In genomic region chr6:41942882-41943281, GRCh38 we compare ENCODE assay signal across 5 cellular contexts. TPM values are rescaled to one million over a fixed set of nuclear protein-coding genes. Genes with fewer than 3 reads are reported as not detected.
A peak's percentile ranks its signal among the peaks of the same experiment; 100 is the strongest.
DNase-seq lines count a peak whose midpoint lies in the region; ATAC-seq and TF ChIP-seq lines count a peak whose summit lies in the region.
"Not testable (repeated sequence)": the region's sequence is repeated elsewhere in the genome, so short reads cannot be mapped to it uniquely, and the experiment has no call there.

No MANE protein-coding gene starts in this region.

- not testable (repeated sequence) for H3K27me3 ChIP-seq in Caco-2 (replicated peaks; ENCODE audit: control insufficient read depth, insufficient read depth, low read length)

- not testable (repeated sequence) for H3K36me3 ChIP-seq in Caco-2 (ENCODE audit: control insufficient read depth, insufficient read depth, low read length)

- ATAC-seq in activated CD8-positive, alpha-beta memory T cell treated with anti-CD3 and anti-CD28 coated beads, Interleukin-2, amount 10 ng/mL, durations not matched to agents 7 days and 5 days; naive thymus-derived CD8-positive, alpha-beta T cell: not testable (repeated sequence)

- BruUV-seq in Caco-2 (replicated peaks; lab: Mats Ljungman, UMichigan); MCF 10A (replicated peaks; lab: Mats Ljungman, UMichigan): not testable (repeated sequence)

- DNase-seq in Caco-2; RWPE1 (ENCODE audit: low spot score); activated CD8-positive, alpha-beta memory T cell treated with anti-CD3 and anti-CD28 coated beads, Interleukin-2, amount 10 ng/mL, durations not matched to agents 7 days and 5 days; MCF 10A (ENCODE audit: unreplicated experiment); naive thymus-derived CD8-positive, alpha-beta T cell: not testable (repeated sequence)

- H3K4me1 Mint-ChIP-seq in Caco-2 (ENCODE audit: low read depth, unreplicated experiment) (peaks cover 17% of the 10 kb centered on the region), MCF 10A (ENCODE audit: insufficient read depth, unreplicated experiment) (peaks cover 21% of the 10 kb centered on the region)
- H3K4me1 Mint-ChIP-seq in activated CD8-positive, alpha-beta memory T cell treated with anti-CD3 and anti-CD28 coated beads, Interleukin-2, amount 10 ng/mL, durations not matched to agents 7 days and 5 days = peaks cover 48% of the 10 kb centered on the region
- H3K4me1 Mint-ChIP-seq in naive thymus-derived CD8-positive, alpha-beta T cell = peaks cover 41 to 75% (median 71%) of the 10 kb centered on the region in 4 donors

- H3K36me3 Mint-ChIP-seq in Caco-2 (ENCODE audit: insufficient read depth, unreplicated experiment) (peaks cover 11% of the 10 kb centered on the region), MCF 10A (ENCODE audit: insufficient read depth, unreplicated experiment) (peaks cover 45% of the 10 kb centered on the region)
- H3K36me3 Mint-ChIP-seq in activated CD8-positive, alpha-beta memory T cell treated with anti-CD3 and anti-CD28 coated beads, Interleukin-2, amount 10 ng/mL, durations not matched to agents 7 days and 5 days = peaks cover 30% of the 10 kb centered on the region
- peaks cover 0 to 19% (median 0%) of the 10 kb centered on the region in 3 donors for H3K36me3 Mint-ChIP-seq in naive thymus-derived CD8-positive, alpha-beta T cell

- CTCF ChIA-PET in Caco-2 (lab: Charles Lee) (interaction anchor here (0.6 to 1.3 kb wide), 3 partner anchors 22 to 142 kb away, joined by 3 to 7 read pairs (median 4); partner anchors contain the start of gene MED20), RWPE1 (lab: Yijun Ruan, JAX) (interaction anchor here (1.5 kb wide), 1 partner anchor 101 kb away, joined by 6 read pairs; no protein-coding TSS in a partner anchor), MCF 10A (lab: Yijun Ruan, JAX) (interaction anchor here (0.7 to 10.1 kb wide), 4 partner anchors 22 to 104 kb away, joined by 3 to 117 read pairs (median 7); partner anchors contain the start of genes BYSL, MED20 and TAF8)
- CTCF ChIA-PET in activated CD8-positive, alpha-beta memory T cell treated with anti-CD3 and anti-CD28 coated beads, Interleukin-2, amount 10 ng/mL, durations not matched to agents 7 days and 5 days (lab: Charles Lee) = interaction anchor here (1.0 to 19.6 kb wide), 9 partner anchors 11 to 157 kb away, joined by 3 to 420 read pairs (median 4); partner anchors contain the start of genes BYSL, MED20, TAF8 and TOMM6

- intact Hi-C loops in Caco-2 (cut with micrococcal nuclease; ENCODE audit: unreplicated experiment); MCF 10A (cut with micrococcal nuclease): not testable (repeated sequence)

- not testable (repeated sequence) for H3K4me3 ChIP-seq in Caco-2 (ENCODE audit: low read depth, low read length)

- TF ChIP-seq CTCF in Caco-2 (IDR thresholded peaks at IDR 0.05; ENCODE audit: insufficient read depth in 1 of 2, low read depth in 1 of 2, low read length in 1 of 2, severe bottlenecking in 1 of 2, unreplicated experiment in 1 of 2); RWPE1 (conservative IDR thresholded peaks at IDR 0.05; ENCODE audit: low read depth); MCF 10A (IDR thresholded peaks at IDR 0.05; ENCODE audit: unreplicated experiment): not testable (repeated sequence)

- peaks cover 17% of the 10 kb centered on the region for H3K4me1 ChIP-seq in Caco-2

- not testable (repeated sequence) for H3K27ac Mint-ChIP-seq in Caco-2 (ENCODE audit: unreplicated experiment); MCF 10A (ENCODE audit: low read depth, unreplicated experiment)
- peak overlapping the region; percentile 89 for H3K27ac Mint-ChIP-seq in activated CD8-positive, alpha-beta memory T cell treated with anti-CD3 and anti-CD28 coated beads, Interleukin-2, amount 10 ng/mL, durations not matched to agents 7 days and 5 days
- peak overlapping the region in 7 of 10 donors; percentile 8 to 95 (median 89) for H3K27ac Mint-ChIP-seq in naive thymus-derived CD8-positive, alpha-beta T cell

- not testable (repeated sequence) for H3K9me3 Mint-ChIP-seq in Caco-2 (ENCODE audit: unreplicated experiment); activated CD8-positive, alpha-beta memory T cell treated with anti-CD3 and anti-CD28 coated beads, Interleukin-2, amount 10 ng/mL, durations not matched to agents 7 days and 5 days (ENCODE audit: low read depth); MCF 10A (ENCODE audit: unreplicated experiment); naive thymus-derived CD8-positive, alpha-beta T cell

- H3K4me3 Mint-ChIP-seq in Caco-2 (ENCODE audit: unreplicated experiment) (peak overlapping the region; percentile 80), MCF 10A (ENCODE audit: unreplicated experiment) (peak overlapping the region; percentile 85)
- peak overlapping the region; percentile 86 for H3K4me3 Mint-ChIP-seq in activated CD8-positive, alpha-beta memory T cell treated with anti-CD3 and anti-CD28 coated beads, Interleukin-2, amount 10 ng/mL, durations not matched to agents 7 days and 5 days
- peak overlapping the region in 5 of 10 donors; percentile 45 to 95 (median 88) for H3K4me3 Mint-ChIP-seq in naive thymus-derived CD8-positive, alpha-beta T cell

- H3K27ac ChIP-seq in RWPE1 = peak overlapping the region; percentile 83

- POLR2A ChIA-PET in Caco-2 (lab: Charles Lee) = not testable (repeated sequence)
- POLR2A ChIA-PET in RWPE1 (lab: Yijun Ruan, JAX; ENCODE audit: low non-redundant PET) (interaction anchor here (0.6 kb wide), 1 partner anchor 63 kb away, joined by 3 read pairs; no protein-coding TSS in a partner anchor), MCF 10A (lab: Yijun Ruan, JAX) (interaction anchor here (0.8 to 14.4 kb wide), 6 partner anchors 20 to 155 kb away, joined by 4 to 157 read pairs (median 8); partner anchors contain the start of genes BYSL, MED20, TAF8 and TOMM6)
- POLR2A ChIA-PET in naive thymus-derived CD8-positive, alpha-beta T cell (lab: Charles Lee) = interaction anchor here (0.6 to 12.5 kb wide), 6 partner anchors 21 to 1265 kb away, joined by 5 to 233 read pairs (median 6); partner anchors contain the start of genes BYSL, MED20 and TAF8

- not testable (repeated sequence) for H3K27me3 Mint-ChIP-seq in Caco-2 (ENCODE audit: insufficient read depth, unreplicated experiment); activated CD8-positive, alpha-beta memory T cell treated with anti-CD3 and anti-CD28 coated beads, Interleukin-2, amount 10 ng/mL, durations not matched to agents 7 days and 5 days; MCF 10A (ENCODE audit: insufficient read depth, unreplicated experiment); naive thymus-derived CD8-positive, alpha-beta T cell

- not testable (repeated sequence) for H3K9me3 ChIP-seq in Caco-2

RNA-seq across cellular contexts. Expression of gene CCND3, which starts 1.3 kb away (rescaled TPM):
- total RNA-seq in Caco-2 (2022) = 24.7 and 26.9 TPM in 2 replicates
- total RNA-seq in activated CD8-positive, alpha-beta memory T cell treated with anti-CD3 and anti-CD28 coated beads, Interleukin-2, amount 10 ng/mL, durations not matched to agents 7 days and 5 days = 100 to 1,000 TPM; 333 to 502 TPM
- total RNA-seq in MCF 10A (2022) = 52.5 and 75.8 TPM in 2 replicates
- total RNA-seq in naive thymus-derived CD8-positive, alpha-beta T cell = 100 to 1,000 TPM; 282 to 291 TPM
- 100 to 1,000 TPM; 519 to 765 (median 628) TPM for polyA plus RNA-seq in naive thymus-derived CD8-positive, alpha-beta T cell

RNA-seq across cellular contexts. Expression of gene BYSL, which starts 21.6 kb away (rescaled TPM):
- total RNA-seq in Caco-2 (2022) = 42.6 and 45.9 TPM in 2 replicates
- total RNA-seq in activated CD8-positive, alpha-beta memory T cell treated with anti-CD3 and anti-CD28 coated beads, Interleukin-2, amount 10 ng/mL, durations not matched to agents 7 days and 5 days = 10 to 100 TPM; 33.1 to 48.5 TPM
- 45.0 and 58.0 TPM in 2 replicates for total RNA-seq in MCF 10A (2022)
- 1 to 10 TPM; 5.3 to 7.6 TPM for total RNA-seq in naive thymus-derived CD8-positive, alpha-beta T cell
- polyA plus RNA-seq in naive thymus-derived CD8-positive, alpha-beta T cell = 1 to 10 TPM; 3.5 to 7.5 (median 4.9) TPM

RNA-seq across cellular contexts. Expression of gene MED20, which starts 21.9 kb away (rescaled TPM):
- 40.0 and 43.7 TPM in 2 replicates for total RNA-seq in Caco-2 (2022)
- total RNA-seq in activated CD8-positive, alpha-beta memory T cell treated with anti-CD3 and anti-CD28 coated beads, Interleukin-2, amount 10 ng/mL, durations not matched to agents 7 days and 5 days = 10 to 100 TPM; 21.9 to 25.6 TPM
- total RNA-seq in MCF 10A (2022) = 27.6 and 29.2 TPM in 2 replicates
- total RNA-seq in naive thymus-derived CD8-positive, alpha-beta T cell = 10 to 100 TPM in 1 of 2 experiments, 1 to 10 TPM in 1; 8.8 to 12.5 TPM
- polyA plus RNA-seq in naive thymus-derived CD8-positive, alpha-beta T cell = 1 to 10 TPM; 2.8 to 5.1 (median 4.3) TPM

RNA-seq across cellular contexts. Expression of gene USP49, which starts 47.7 kb away (rescaled TPM):
- total RNA-seq in Caco-2 (2022) (17.9 and 18.5 TPM in 2 replicates), MCF 10A (2022) (4.1 and 4.3 TPM in 2 replicates)
- 1 to 10 TPM; 7.7 to 9.1 TPM for total RNA-seq in activated CD8-positive, alpha-beta memory T cell treated with anti-CD3 and anti-CD28 coated beads, Interleukin-2, amount 10 ng/mL, durations not matched to agents 7 days and 5 days
- 1 to 10 TPM; 2.0 to 3.0 TPM for total RNA-seq in naive thymus-derived CD8-positive, alpha-beta T cell
- polyA plus RNA-seq in naive thymus-derived CD8-positive, alpha-beta T cell = under 1 TPM; 0.34 to 0.48 (median 0.42) TPM
